In genomic region chr7:34935735-34936153, GRCh38 we compare ENCODE assay signal across 8 cellular contexts.
DNase-seq lines count a peak whose midpoint lies in the region; ATAC-seq, FAIRE-seq and TF ChIP-seq lines count a peak whose summit lies in the region.
"Not testable (repeated sequence)": the region's sequence is repeated elsewhere in the genome, so short reads cannot be mapped to it uniquely, and the experiment has no call there.

No MANE protein-coding gene starts in this region.

- WGBS in HepG2 (ENCODE audit: low lambda C conversion rate), result 25% methylated on average over 1 of the region's 2 CpGs

- H3K36me3 ChIP-seq in bronchial epithelial cell (ENCODE audit: control insufficient read depth, insufficient read depth, low read length); HepG2 (replicated peaks in 1 of 2; ENCODE audit: control insufficient read depth in 1 of 2, insufficient read depth in 2 of 2, low read length in 2 of 2): not testable (repeated sequence)

- not testable (repeated sequence) for H3K9me3 Mint-ChIP-seq in activated CD8-positive, alpha-beta T cell treated with anti-CD3 and anti-CD28 coated beads for 36 hours

- H3K36me3 Mint-ChIP-seq in activated CD8-positive, alpha-beta T cell treated with anti-CD3 and anti-CD28 coated beads for 36 hours (ENCODE audit: low read depth), result peaks cover 13% of the 10 kb centered on the region

- TF ChIP-seq EP300 in HepG2 (IDR thresholded peaks at IDR 0.05; ENCODE audit: low read depth in 2 of 2, low read length in 2 of 2); HepG2 (CRISPR knock-in tag; IDR thresholded peaks at IDR 0.05; ENCODE audit: borderline replicate concordance): not testable (repeated sequence)

- TF ChIP-seq POLR2A in H54 (IDR thresholded peaks at IDR 0.05; ENCODE audit: low read depth, low read length); HepG2 (IDR thresholded peaks at IDR 0.05; ENCODE audit: insufficient read depth in 1 of 2, low read depth in 2 of 2, low read length in 2 of 2): not testable (repeated sequence)

- CTCF ChIA-PET in activated CD8-positive, alpha-beta T cell treated with anti-CD3 and anti-CD28 coated beads for 36 hours (lab: Charles Lee); HepG2 (lab: Yijun Ruan, JAX; ENCODE audit: low intra/inter-chr PET ratio, low total read pairs): not testable (repeated sequence)

- not testable (repeated sequence) for TF ChIP-seq CTCF in activated CD8-positive, alpha-beta T cell treated with anti-CD3 and anti-CD28 coated beads for 36 hours (IDR thresholded peaks at IDR 0.05); bronchial epithelial cell (IDR thresholded peaks at IDR 0.05; ENCODE audit: insufficient read depth, low read length, severe bottlenecking); HepG2 (CRISPR knock-in tag; IDR thresholded peaks at IDR 0.05)

- H3K27ac ChIP-seq in HepG2 (ENCODE audit: extremely low read length, insufficient read depth, low read length), result peak overlapping the region; percentile 69

- not testable (repeated sequence) for H3K4me3 Mint-ChIP-seq in activated CD8-positive, alpha-beta T cell treated with anti-CD3 and anti-CD28 coated beads for 36 hours

- H3K4me1 Mint-ChIP-seq in activated CD8-positive, alpha-beta T cell treated with anti-CD3 and anti-CD28 coated beads for 36 hours (ENCODE audit: low read depth), result not testable (repeated sequence)

- in situ Hi-C loops in HepG2 (cut with HindIII; ENCODE audit: extremely low pct_ligation_motif_present, low pct_unique_long_range_greater_than_20kb), result not testable (repeated sequence)

- H3K27me3 Mint-ChIP-seq in activated CD8-positive, alpha-beta T cell treated with anti-CD3 and anti-CD28 coated beads for 36 hours, result not testable (repeated sequence)

- intact Hi-C loops in activated CD8-positive, alpha-beta T cell treated with anti-CD3 and anti-CD28 coated beads for 36 hours (cut with micrococcal nuclease); HepG2 (cut with micrococcal nuclease; ENCODE audit: unreplicated experiment): not testable (repeated sequence)

- peak; percentile 55 for ATAC-seq in GM18870 (IDR thresholded peaks at IDR 0.05; ENCODE audit: unreplicated experiment)
- peak; percentile 77 for ATAC-seq in HG02884 (IDR thresholded peaks at IDR 0.05; ENCODE audit: unreplicated experiment)
- ATAC-seq in HG03442 (IDR thresholded peaks at IDR 0.05; ENCODE audit: unreplicated experiment), result peak; percentile 71
- ATAC-seq in activated CD8-positive, alpha-beta T cell treated with anti-CD3 and anti-CD28 coated beads for 36 hours, result peak; percentile 34
- ATAC-seq in HepG2, result peak; percentile 95

- DNase-seq in DMS53 (lab: John Stamatoyannopoulos, UW) (peak; percentile 37), bronchial epithelial cell (ENCODE audit: low read depth) (peak; percentile 18), HepG2 (ENCODE audit: low spot score) (peak; percentile 12)
- DNase-seq in H54 (ENCODE audit: insufficient read length, low spot score); activated CD8-positive, alpha-beta T cell treated with anti-CD3 and anti-CD28 coated beads for 36 hours: not testable (repeated sequence)

- H3K27ac Mint-ChIP-seq in activated CD8-positive, alpha-beta T cell treated with anti-CD3 and anti-CD28 coated beads for 36 hours, result not testable (repeated sequence)

- H3K27me3 ChIP-seq in bronchial epithelial cell (ENCODE audit: control insufficient read depth, insufficient read depth, low read length); HepG2 (ENCODE audit: control insufficient read depth in 1 of 2, insufficient read depth in 2 of 2, low read length in 2 of 2): not testable (repeated sequence)

- H3K9ac ChIP-seq in HepG2 (ENCODE audit: insufficient read depth, low read depth, low read length), result not testable (repeated sequence)

- H3K4me2 ChIP-seq in HepG2 (ENCODE audit: low read depth, low read length), result peak overlapping the region; percentile 41

- H3K4me3 ChIP-seq in bronchial epithelial cell (ENCODE audit: low read depth, low read length); HepG2 (replicated peaks in 1 of 3; ENCODE audit: insufficient read depth in 1 of 3, low read depth in 2 of 3, low read length in 3 of 3): not testable (repeated sequence)

- peaks cover 34% of the 10 kb centered on the region for H3K4me1 ChIP-seq in HepG2 (ENCODE audit: insufficient read depth, low read length)

- FAIRE-seq in H54 (lab: Jason Lieb, UNC), result peak; percentile 91
- peak; percentile 98 for FAIRE-seq in bronchial epithelial cell (lab: Jason Lieb, UNC)
- peak; percentile 97 for FAIRE-seq in HepG2 (lab: Jason Lieb, UNC)

- TF ChIP-seq RAD21 in HepG2 (CRISPR knock-in tag; IDR thresholded peaks at IDR 0.05), result not testable (repeated sequence)

- POLR2A ChIA-PET in activated CD8-positive, alpha-beta T cell treated with anti-CD3 and anti-CD28 coated beads for 36 hours (lab: Charles Lee); HepG2 (lab: Yijun Ruan, JAX): not testable (repeated sequence)

- not testable (repeated sequence) for H3K9me3 ChIP-seq in HepG2 (ENCODE audit: low read length)

- H3K79me2 ChIP-seq in HepG2 (ENCODE audit: insufficient read depth, low read length), result not testable (repeated sequence)

- H2AFZ ChIP-seq in HepG2 (ENCODE audit: low read length), result not testable (repeated sequence)

- not testable (repeated sequence) for BruUV-seq in HepG2 (replicated peaks; lab: Mats Ljungman, UMichigan)

- H4K20me1 ChIP-seq in HepG2 (ENCODE audit: insufficient read depth, low read length), result not testable (repeated sequence)

TF ChIP-seq in HepG2, 621 proteins besides CTCF, POLR2A, EP300 and RAD21 (continues in another document):
- TF ChIP-seq FOSL2 (CRISPR knock-in tag; IDR thresholded peaks at IDR 0.05), result peak; percentile 25; the same call in 1 of the 2 replicates
- 0 out of 2 replicates have a peak, but pooled peaks have one; percentile 35 for TF ChIP-seq HOMEZ (CRISPR knock-in tag; IDR thresholded peaks at IDR 0.05; ENCODE audit: low read depth)
- peak; percentile 56 for TF ChIP-seq ELF3 (CRISPR knock-in tag; IDR thresholded peaks at IDR 0.05)
- TF ChIP-seq SOX6 (IDR thresholded peaks at IDR 0.05), result not testable (repeated sequence)
- peak; percentile 40; the same call in 1 of the 2 replicates for TF ChIP-seq SOX6 (CRISPR knock-in tag; IDR thresholded peaks at IDR 0.05)
- TF ChIP-seq ZBTB10 (CRISPR knock-in tag; IDR thresholded peaks at IDR 0.05; ENCODE audit: borderline replicate concordance), result peak; percentile 83; the same call in 1 of the 2 replicates
- peak; percentile 39; the same call in 1 of the 2 replicates for TF ChIP-seq MED1 (CRISPR knock-in tag; IDR thresholded peaks at IDR 0.05)
- 0 out of 2 replicates have a peak, but pooled peaks have one; percentile 27 for TF ChIP-seq FOXA3 (CRISPR knock-in tag; IDR thresholded peaks at IDR 0.05)
- TF ChIP-seq GATAD2A (CRISPR knock-in tag; IDR thresholded peaks at IDR 0.05), result peak; percentile 63
- TF ChIP-seq HMG20A (CRISPR knock-in tag; IDR thresholded peaks at IDR 0.05; ENCODE audit: borderline replicate concordance), result peak; percentile 14; the same call in 1 of the 2 replicates

Comparison
In these comparisons a context has a peak if more than half of its experiments do, and no peak if none do; other contexts are left out.
1. ATAC-seq: peak in every context shown above with its lines; median percentile 95 in HepG2; 77 in HG02884; 71 in HG03442; 55 in GM18870; 34 in activated CD8-positive, alpha-beta T cell treated with anti-CD3 and anti-CD28 coated beads for 36 hours.